ENCODE assay signal across 17 cellular contexts in the genomic region with DNA sequence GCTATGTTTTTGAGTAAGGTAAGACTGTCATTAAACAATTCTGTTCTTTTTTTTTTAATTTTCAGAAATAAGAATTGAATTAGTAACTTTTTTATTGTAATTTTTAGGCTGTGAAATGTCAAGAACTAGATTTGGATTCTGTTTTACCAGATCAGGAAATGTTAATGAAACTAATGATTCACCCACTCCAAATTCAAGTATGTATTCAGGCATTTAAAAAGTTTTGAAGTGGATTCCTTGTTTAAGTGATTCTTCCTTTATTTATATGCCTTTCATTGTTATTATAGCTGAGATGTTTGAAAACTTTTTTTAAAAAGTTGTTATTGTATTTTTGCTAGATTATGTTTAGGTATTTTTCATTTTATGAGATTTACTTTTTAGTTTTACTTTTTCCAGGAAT.
DNase-seq lines count a peak whose midpoint lies in the region; ATAC-seq, FAIRE-seq and TF ChIP-seq lines count a peak whose summit lies in the region.
"Had no signal": no experiment of that assay in that cellular context is flagged by ENCODE, and none has a peak within 500 bp of the region (broad histone marks: within the 10 kb centered on the region; RNA-seq: fewer than 3 reads in every experiment).

No MANE protein-coding gene starts in this region.

- H3K27ac ChIP-seq in CD4-positive, alpha-beta T cell (ENCODE audit: low read depth, low read length) = no peak overlapping the region
- H3K27ac ChIP-seq in CD8-positive, alpha-beta T cell (ENCODE audit: low read depth, low read length) = no peak overlapping the region
- no peak overlapping the region for H3K27ac ChIP-seq in astrocyte (ENCODE audit: low read depth, low read length)
- H3K27ac ChIP-seq: GM23248, HL-60 had no signal

- FAIRE-seq in astrocyte (lab: Jason Lieb, UNC) = no peak
- FAIRE-seq: A204.1, H54 had no signal

- no peaks in the 10 kb centered on the region for H3K36me3 ChIP-seq in CD8-positive, alpha-beta T cell (ENCODE audit: insufficient read depth, low read length)
- peaks cover 2% of the 10 kb centered on the region for H3K36me3 ChIP-seq in astrocyte (ENCODE audit: insufficient read depth, low read length)

- no peak overlapping the region for H3K4me3 ChIP-seq in CD8-positive, alpha-beta T cell (ENCODE audit: low read depth, low read length)
- no peak overlapping the region for H3K4me3 ChIP-seq in astrocyte (ENCODE audit: insufficient read depth, low read depth, low read length)
- H3K4me3 ChIP-seq: GM23248 had no signal

- H3K4me1 ChIP-seq in CD8-positive, alpha-beta T cell (ENCODE audit: insufficient read depth, low read length) = no peaks in the 10 kb centered on the region
- H3K4me1 ChIP-seq in astrocyte (ENCODE audit: insufficient read depth, low read length) = no peaks in the 10 kb centered on the region

- peak overlapping the region; percentile 24 for H3K27ac Mint-ChIP-seq in CD4-positive, alpha-beta T cell
- H3K27ac Mint-ChIP-seq in CD8-positive, alpha-beta T cell = peak overlapping the region; percentile 3
- H3K27ac Mint-ChIP-seq in astrocyte (ENCODE audit: unreplicated experiment) = no peak overlapping the region
- peak overlapping the region; percentile 29 for H3K27ac Mint-ChIP-seq in stimulated activated effector memory CD8-positive, alpha-beta T cell treated with anti-CD3 and anti-CD28 coated beads, Interleukin-12 subunit alpha, Interleukin-12 subunit beta, amount 100 ng/mL, for 72 hours
- H3K27ac Mint-ChIP-seq: CD14-positive monocyte had no signal

- in situ Hi-C loops in ACHN (cut with HindIII; ENCODE audit: low pct_ligation_motif_present, low pct_unique_long_range_greater_than_20kb, low sequenced_read_pairs) (no loop called here), GM13976 (cut with MboI; ENCODE audit: low sequenced_read_pairs, unreplicated experiment) (loop anchor here (10.0 kb wide), 1 partner anchor 99 kb away; a partner anchor contains a TSS)

- no peaks in the 10 kb centered on the region for H3K4me1 Mint-ChIP-seq in CD4-positive, alpha-beta T cell (ENCODE audit: low read depth)
- H3K4me1 Mint-ChIP-seq in CD8-positive, alpha-beta T cell (ENCODE audit: low read depth) = no peaks in the 10 kb centered on the region
- H3K4me1 Mint-ChIP-seq in astrocyte (ENCODE audit: low read depth, unreplicated experiment) = no peaks in the 10 kb centered on the region
- H3K4me1 Mint-ChIP-seq in stimulated activated effector memory CD8-positive, alpha-beta T cell treated with anti-CD3 and anti-CD28 coated beads, Interleukin-12 subunit alpha, Interleukin-12 subunit beta, amount 100 ng/mL, for 72 hours = no peaks in the 10 kb centered on the region
- H3K4me1 Mint-ChIP-seq: CD14-positive monocyte had no signal

- no peaks in the 10 kb centered on the region for H3K79me2 ChIP-seq in astrocyte (ENCODE audit: insufficient read depth, low read length)

- H3K27me3 Mint-ChIP-seq in CD4-positive, alpha-beta T cell = no peaks in the 10 kb centered on the region
- no peaks in the 10 kb centered on the region for H3K27me3 Mint-ChIP-seq in CD8-positive, alpha-beta T cell (ENCODE audit: low read depth)
- H3K27me3 Mint-ChIP-seq in astrocyte (ENCODE audit: low read depth, unreplicated experiment) = no peaks in the 10 kb centered on the region

- H4K20me1 ChIP-seq in astrocyte (ENCODE audit: insufficient read depth, low read length) = no peaks in the 10 kb centered on the region

- H3K9ac ChIP-seq in astrocyte (ENCODE audit: low read length) = no peak overlapping the region
- H3K9ac ChIP-seq: GM23248 had no signal

- no peak for ATAC-seq in CD4-positive, alpha-beta T cell (ENCODE audit: poor library complexity)
- no peak for ATAC-seq in CD8-positive, alpha-beta T cell
- ATAC-seq in stimulated activated effector memory CD8-positive, alpha-beta T cell treated with anti-CD3 and anti-CD28 coated beads, Interleukin-12 subunit alpha, Interleukin-12 subunit beta, amount 100 ng/mL, for 72 hours = no peak
- ATAC-seq: HCT116 had no signal

- H2AFZ ChIP-seq in astrocyte (ENCODE audit: low read depth, low read length) = no peak overlapping the region
- H2AFZ ChIP-seq: GM23248 had no signal

- POLR2A ChIA-PET in CD4-positive, alpha-beta T cell (lab: Charles Lee) = no interaction called here
- POLR2A ChIA-PET in CD8-positive, alpha-beta T cell (lab: Charles Lee) = no interaction called here

- CTCF ChIA-PET in CD4-positive, alpha-beta T cell (lab: Charles Lee) = interaction anchor here (1.0 kb wide), 1 partner anchor 27 kb away, joined by 3 read pairs; no protein-coding TSS in a partner anchor
- CTCF ChIA-PET in CD8-positive, alpha-beta T cell (lab: Charles Lee) = interaction anchor here (1.3 kb wide), 1 partner anchor 395 kb away, joined by 3 read pairs; no protein-coding TSS in a partner anchor

- intact Hi-C loops in CD4-positive, alpha-beta T cell (cut with DNase I, micrococcal nuclease) = no loop called here
- intact Hi-C loops in CD8-positive, alpha-beta T cell (cut with DNase I, micrococcal nuclease) = no loop called here
- intact Hi-C loops in posterior vena cava (cut with DNase I) = no loop called here

- H3K36me3 Mint-ChIP-seq in CD4-positive, alpha-beta T cell (ENCODE audit: low read depth) = peaks cover 39% of the 10 kb centered on the region
- H3K36me3 Mint-ChIP-seq in CD8-positive, alpha-beta T cell = peaks cover 42% of the 10 kb centered on the region
- H3K36me3 Mint-ChIP-seq in astrocyte (ENCODE audit: low read depth, unreplicated experiment) = no peaks in the 10 kb centered on the region
- peaks cover 26% of the 10 kb centered on the region for H3K36me3 Mint-ChIP-seq in stimulated activated effector memory CD8-positive, alpha-beta T cell treated with anti-CD3 and anti-CD28 coated beads, Interleukin-12 subunit alpha, Interleukin-12 subunit beta, amount 100 ng/mL, for 72 hours

- no peak for DNase-seq in CD4-positive, alpha-beta T cell
- no peak for DNase-seq in CD8-positive, alpha-beta T cell
- peak; percentile 11 for DNase-seq in astrocyte (ENCODE audit: low read depth)
- DNase-seq in stimulated activated effector memory CD8-positive, alpha-beta T cell treated with anti-CD3 and anti-CD28 coated beads, Interleukin-12 subunit alpha, Interleukin-12 subunit beta, amount 100 ng/mL, for 72 hours (ENCODE audit: low spot score in 2 of 2) = no peak
- DNase-seq in posterior vena cava (ENCODE audit: low spot score) = no peak
- DNase-seq in ACHN = no peak
- no peak for DNase-seq in GM13976 (ENCODE audit: low spot score)
- DNase-seq: Calu3, DMS 273 treated with DMSO at 0.1 percent for 48 hours, DMS79 treated with DMSO at 0.1 percent for 48 hours, GF-D8, GM23248 had no signal

- H3K27me3 ChIP-seq in CD4-positive, alpha-beta T cell (ENCODE audit: control insufficient read depth, insufficient read depth, low read length) = no peaks in the 10 kb centered on the region
- no peaks in the 10 kb centered on the region for H3K27me3 ChIP-seq in CD8-positive, alpha-beta T cell (ENCODE audit: insufficient read depth, low read length)
- H3K27me3 ChIP-seq in astrocyte (ENCODE audit: insufficient read depth, low read length) = no peaks in the 10 kb centered on the region

- no peak overlapping the region for H3K4me3 Mint-ChIP-seq in CD4-positive, alpha-beta T cell
- H3K4me3 Mint-ChIP-seq in CD8-positive, alpha-beta T cell = no peak overlapping the region
- H3K4me3 Mint-ChIP-seq in astrocyte (ENCODE audit: unreplicated experiment) = no peak overlapping the region
- no peak overlapping the region for H3K4me3 Mint-ChIP-seq in stimulated activated effector memory CD8-positive, alpha-beta T cell treated with anti-CD3 and anti-CD28 coated beads, Interleukin-12 subunit alpha, Interleukin-12 subunit beta, amount 100 ng/mL, for 72 hours
- H3K4me3 Mint-ChIP-seq: CD14-positive monocyte had no signal

- H3K4me2 ChIP-seq in astrocyte (ENCODE audit: low read length) = no peak overlapping the region

- no peaks in the 10 kb centered on the region for H3K9me3 ChIP-seq in CD4-positive, alpha-beta T cell (ENCODE audit: control insufficient read depth, low read length)
- no peaks in the 10 kb centered on the region for H3K9me3 ChIP-seq in CD8-positive, alpha-beta T cell (ENCODE audit: low read length)
- no peaks in the 10 kb centered on the region for H3K9me3 ChIP-seq in astrocyte (ENCODE audit: insufficient read depth, low read depth, low read length)

- no peak for TF ChIP-seq CTCF in CD4-positive, alpha-beta T cell (IDR thresholded peaks at IDR 0.05)
- TF ChIP-seq CTCF in CD8-positive, alpha-beta T cell (IDR thresholded peaks at IDR 0.05) = no peak
- TF ChIP-seq CTCF in astrocyte (IDR thresholded peaks at IDR 0.05; ENCODE audit: insufficient read depth, low read depth, low read length) (no peak), GM13976 (IDR thresholded peaks at IDR 0.05; ENCODE audit: borderline replicate concordance, control extremely low read depth, extremely low read depth, insufficient read depth, missing control alignments) (no peak)

- no peaks in the 10 kb centered on the region for H3K9me3 Mint-ChIP-seq in CD4-positive, alpha-beta T cell
- H3K9me3 Mint-ChIP-seq in CD8-positive, alpha-beta T cell = no peaks in the 10 kb centered on the region
- H3K9me3 Mint-ChIP-seq in astrocyte (ENCODE audit: unreplicated experiment) = no peaks in the 10 kb centered on the region
- H3K9me3 Mint-ChIP-seq in stimulated activated effector memory CD8-positive, alpha-beta T cell treated with anti-CD3 and anti-CD28 coated beads, Interleukin-12 subunit alpha, Interleukin-12 subunit beta, amount 100 ng/mL, for 72 hours = no peaks in the 10 kb centered on the region
- H3K9me3 Mint-ChIP-seq: CD14-positive monocyte had no signal
